In genomic region chr15:69797615-69798014, GRCh38 we compare ENCODE assay signal across 18 cellular contexts.
DNase-seq lines count a peak whose midpoint lies in the region; ATAC-seq, FAIRE-seq and TF ChIP-seq lines count a peak whose summit lies in the region.
"Had no signal": no experiment of that assay in that cellular context is flagged by ENCODE, and none has a peak within 500 bp of the region (broad histone marks: within the 10 kb centered on the region; RNA-seq: fewer than 3 reads in every experiment).

No MANE protein-coding gene starts in this region.

- TF ChIP-seq POLR2A in GM12892 (IDR thresholded peaks at IDR 0.05; ENCODE audit: low read depth, low read length) = no peak

- no peak for ATAC-seq in activated T-helper 17 cell treated with anti-CD3 and anti-CD28 coated beads, Interleukin-2, amount 50 U/mL, for 72 hours (replicated peaks)
- ATAC-seq in activated T-cell treated with anti-CD3 and anti-CD28 coated beads, Interleukin-2, amount 50 U/mL, for 4 hours = no peak
- ATAC-seq: CD8-positive, alpha-beta T cell; GM12878 had no signal

- H3K4me1 Mint-ChIP-seq in activated T-helper 17 cell treated with anti-CD3 and anti-CD28 coated beads, Interleukin-2, amount 50 U/mL, for 72 hours = no peaks in the 10 kb centered on the region
- peaks cover 41% of the 10 kb centered on the region for H3K4me1 Mint-ChIP-seq in endothelial cell (ENCODE audit: unreplicated experiment)
- H3K4me1 Mint-ChIP-seq in type B pancreatic cell (ENCODE audit: unreplicated experiment) = peaks cover 8% of the 10 kb centered on the region
- no peaks in the 10 kb centered on the region for H3K4me1 Mint-ChIP-seq in activated T-cell treated with anti-CD3 and anti-CD28 coated beads, Interleukin-2, amount 50 U/mL, for 4 hours (ENCODE audit: low read depth)
- H3K4me1 Mint-ChIP-seq: B cell had no signal

- no peak for FAIRE-seq in GM12892 (lab: Jason Lieb, UNC)
- FAIRE-seq: GM12878, HTR-8/SVneo had no signal

- H3K36me3 Mint-ChIP-seq in activated T-helper 17 cell treated with anti-CD3 and anti-CD28 coated beads, Interleukin-2, amount 50 U/mL, for 72 hours (ENCODE audit: low read depth) = no peaks in the 10 kb centered on the region
- no peaks in the 10 kb centered on the region for H3K36me3 Mint-ChIP-seq in endothelial cell (ENCODE audit: low read depth, unreplicated experiment)
- H3K36me3 Mint-ChIP-seq in type B pancreatic cell = no peaks in the 10 kb centered on the region
- no peaks in the 10 kb centered on the region for H3K36me3 Mint-ChIP-seq in activated T-cell treated with anti-CD3 and anti-CD28 coated beads, Interleukin-2, amount 50 U/mL, for 4 hours (ENCODE audit: insufficient read depth)
- H3K36me3 Mint-ChIP-seq: CD8-positive, alpha-beta T cell had no signal

- TF ChIP-seq CTCF in endothelial cell (IDR thresholded peaks at IDR 0.05; ENCODE audit: unreplicated experiment) (no peak), type B pancreatic cell (conservative IDR thresholded peaks at IDR 0.05) (no peak)

- no peaks in the 10 kb centered on the region for H3K9me3 Mint-ChIP-seq in activated T-helper 17 cell treated with anti-CD3 and anti-CD28 coated beads, Interleukin-2, amount 50 U/mL, for 72 hours
- no peaks in the 10 kb centered on the region for H3K9me3 Mint-ChIP-seq in endothelial cell (ENCODE audit: unreplicated experiment)
- H3K9me3 Mint-ChIP-seq in type B pancreatic cell = no peaks in the 10 kb centered on the region
- H3K9me3 Mint-ChIP-seq in activated T-cell treated with anti-CD3 and anti-CD28 coated beads, Interleukin-2, amount 50 U/mL, for 4 hours = no peaks in the 10 kb centered on the region
- H3K9me3 Mint-ChIP-seq: CD8-positive, alpha-beta T cell had no signal

- peak overlapping the region; percentile 31 for H3K27ac Mint-ChIP-seq in activated T-helper 17 cell treated with anti-CD3 and anti-CD28 coated beads, Interleukin-2, amount 50 U/mL, for 72 hours
- H3K27ac Mint-ChIP-seq in endothelial cell (ENCODE audit: unreplicated experiment) (peak overlapping the region; percentile 72), type B pancreatic cell (peak overlapping the region; percentile 11)
- H3K27ac Mint-ChIP-seq: B cell; CD8-positive, alpha-beta T cell had no signal

- no peak overlapping the region for H3K4me3 Mint-ChIP-seq in activated T-helper 17 cell treated with anti-CD3 and anti-CD28 coated beads, Interleukin-2, amount 50 U/mL, for 72 hours
- H3K4me3 Mint-ChIP-seq in endothelial cell (ENCODE audit: unreplicated experiment) = no peak overlapping the region
- H3K4me3 Mint-ChIP-seq in type B pancreatic cell = no peak overlapping the region
- no peak overlapping the region for H3K4me3 Mint-ChIP-seq in activated T-cell treated with anti-CD3 and anti-CD28 coated beads, Interleukin-2, amount 50 U/mL, for 4 hours
- H3K4me3 Mint-ChIP-seq: B cell; CD8-positive, alpha-beta T cell had no signal

- no peaks in the 10 kb centered on the region for H3K27me3 Mint-ChIP-seq in activated T-helper 17 cell treated with anti-CD3 and anti-CD28 coated beads, Interleukin-2, amount 50 U/mL, for 72 hours
- H3K27me3 Mint-ChIP-seq in endothelial cell (ENCODE audit: unreplicated experiment) = peaks cover 2% of the 10 kb centered on the region
- peaks cover 6% of the 10 kb centered on the region for H3K27me3 Mint-ChIP-seq in type B pancreatic cell
- H3K27me3 Mint-ChIP-seq in activated T-cell treated with anti-CD3 and anti-CD28 coated beads, Interleukin-2, amount 50 U/mL, for 4 hours (ENCODE audit: low read depth) = no peaks in the 10 kb centered on the region

- no peak for DNase-seq in endothelial cell (ENCODE audit: low spot score)
- peak; percentile 7 for DNase-seq in stimulated activated CD8-positive, alpha-beta memory T cell treated with anti-CD3 and anti-CD28 coated beads, Interleukin-4, amount 100 ng/mL, for 48 hours
- DNase-seq in type B pancreatic cell (ENCODE audit: extremely low spot score, unreplicated experiment) = no peak
- DNase-seq in activated T-cell treated with anti-CD3 and anti-CD28 coated beads, Interleukin-2, amount 50 U/mL, for 4 hours = no peak
- no peak for DNase-seq in GM12892 (ENCODE audit: insufficient read length)
- no peak for DNase-seq in SK-N-DZ (ENCODE audit: low spot score)
- DNase-seq: COR-L47, DMS 273 treated with DMSO at 0.1 percent for 48 hours, DMS53, DND-41, EL, GM23248, IMR-90 had no signal

Comparison
In these comparisons a context has a peak if more than half of its experiments do, and no peak if none do; other contexts are left out.
1. H3K27ac Mint-ChIP-seq: peak in every context shown above with its lines; median percentile 72 in endothelial cell; 31 in activated T-helper 17 cell treated with anti-CD3 and anti-CD28 coated beads, Interleukin-2, amount 50 U/mL, for 72 hours; 11 in type B pancreatic cell.